Comparison of ENCODE assay signal across 16 cellular contexts in genomic region chr1:208045410-208046252, GRCh38.
DNase-seq lines count a peak whose midpoint lies in the region; ATAC-seq and TF ChIP-seq lines count a peak whose summit lies in the region.
"Had no signal": no experiment of that assay in that cellular context is flagged by ENCODE, and none has a peak within 500 bp of the region (broad histone marks: within the 10 kb centered on the region; RNA-seq: fewer than 3 reads in every experiment).

No MANE protein-coding gene starts in this region.

- 70 to 82% methylated on average over 2 to 4 of the region's 16 CpGs for WGBS in gastroesophageal sphincter (ENCODE audit: low coverage in 1 of 2), 2 donors

- TF ChIP-seq CTCF in GM23338 (conservative IDR thresholded peaks at IDR 0.05; ENCODE audit: low read depth in 2 of 2) (peak; percentile 44 to 46), Peyer's patch (IDR thresholded peaks at IDR 0.05) (peak in 4 of 6 experiments; percentile 30 to 75 (median 68)), kidney epithelial cell (IDR thresholded peaks at IDR 0.05; ENCODE audit: insufficient read depth, low read length, poor library complexity, severe bottlenecking) (peak; percentile 8), upper lobe of right lung (IDR thresholded peaks at IDR 0.05) (no peak), gastroesophageal sphincter (IDR thresholded peaks at IDR 0.05) (no peak)

- H3K4me2 ChIP-seq in GM23338: no peak overlapping the region

- peaks cover 8% of the 10 kb centered on the region for H3K4me1 Mint-ChIP-seq in GM23338
- H3K4me1 Mint-ChIP-seq: naive B cell had no signal

- H3K36me3 ChIP-seq in GM23338 (ENCODE audit: insufficient read depth): no peaks in the 10 kb centered on the region
- peaks cover 0 to 47% (median 3%) of the 10 kb centered on the region in 3 donors for H3K36me3 ChIP-seq in Peyer's patch
- no peaks in the 10 kb centered on the region for H3K36me3 ChIP-seq in kidney epithelial cell (ENCODE audit: control insufficient read depth, insufficient read depth, low read length)
- peaks cover 79% of the 10 kb centered on the region for H3K36me3 ChIP-seq in upper lobe of right lung
- H3K36me3 ChIP-seq in gastroesophageal sphincter: peaks cover 0 to 83% of the 10 kb centered on the region in 2 donors

- no peak overlapping the region for H3K27ac Mint-ChIP-seq in GM23338
- no peak overlapping the region for H3K27ac Mint-ChIP-seq in activated naive CD4-positive, alpha-beta T cell treated with anti-CD3 and anti-CD28 coated beads, Interleukin-2, amount 50 U/mL, for 72 hours

- H3K4me3 ChIP-seq in GM23338 (no peak overlapping the region), Peyer's patch (no peak overlapping the region), kidney epithelial cell (ENCODE audit: low read depth, low read length) (no peak overlapping the region), upper lobe of right lung (no peak overlapping the region), gastroesophageal sphincter (no peak overlapping the region)
- H3K4me3 ChIP-seq: sigmoid colon had no signal

- no peak for TF ChIP-seq POLR2A in Peyer's patch (IDR thresholded peaks at IDR 0.05)
- TF ChIP-seq POLR2A in gastroesophageal sphincter (IDR thresholded peaks at IDR 0.05): no peak

- DNase-seq in GM23338 (ENCODE audit: low spot score): peak; percentile 25
- DNase-seq in Peyer's patch: peak in 2 of 3 donors; percentile 64 to 81
- DNase-seq in kidney epithelial cell (ENCODE audit: low read depth): no peak
- DNase-seq in upper lobe of right lung: no peak
- DNase-seq in activated naive CD4-positive, alpha-beta T cell treated with anti-CD3 and anti-CD28 coated beads, Interleukin-2, amount 50 U/mL, for 72 hours (ENCODE audit: low spot score in 2 of 2): no peak
- DNase-seq in NCI-H187 (lab: John Stamatoyannopoulos, UW): no peak
- DNase-seq: activated effector memory CD4-positive, alpha-beta T cell treated with Interleukin-2 at 50 U/mL for 16 hours; glutamatergic neuron; naive B cell; NCI-H146; NCI-H748 treated with DMSO at 0.1 percent for 48 hours; Right ventricle myocardium superior; sigmoid colon; stimulated activated naive CD4-positive, alpha-beta T cell had no signal

- H3K4me1 ChIP-seq in GM23338 (ENCODE audit: insufficient read depth): no peaks in the 10 kb centered on the region
- H3K4me1 ChIP-seq in Peyer's patch: peaks cover 0 to 34% (median 2%) of the 10 kb centered on the region in 4 donors
- H3K4me1 ChIP-seq in upper lobe of right lung: peaks cover 24% of the 10 kb centered on the region
- H3K4me1 ChIP-seq in gastroesophageal sphincter: peaks cover 0 to 40% (median 23%) of the 10 kb centered on the region in 3 donors

- no peak; the same call in 2 of the 3 replicates for ATAC-seq in GM23338
- no peak for ATAC-seq in upper lobe of right lung
- ATAC-seq in activated naive CD4-positive, alpha-beta T cell treated with anti-CD3 and anti-CD28 coated beads, Interleukin-2, amount 50 U/mL, for 72 hours: no peak
- ATAC-seq in gastroesophageal sphincter: no peak
- ATAC-seq: HepG2 had no signal

- no peak overlapping the region for H2AFZ ChIP-seq in GM23338

- no peaks in the 10 kb centered on the region for H4K20me1 ChIP-seq in GM23338 (replicated peaks; ENCODE audit: insufficient read depth)

- TF ChIP-seq EP300 in gastroesophageal sphincter (IDR thresholded peaks at IDR 0.05): no peak

- H3K9me3 ChIP-seq in Peyer's patch (no peaks in the 10 kb centered on the region), upper lobe of right lung (no peaks in the 10 kb centered on the region), gastroesophageal sphincter (no peaks in the 10 kb centered on the region)
- H3K9me3 ChIP-seq: sigmoid colon had no signal

- intact Hi-C loops in upper lobe of right lung (cut with DNase I): no loop called here

- H3K27me3 ChIP-seq in GM23338 (ENCODE audit: insufficient read depth): no peaks in the 10 kb centered on the region
- no peaks in the 10 kb centered on the region for H3K27me3 ChIP-seq in Peyer's patch
- H3K27me3 ChIP-seq in kidney epithelial cell (ENCODE audit: control insufficient read depth, insufficient read depth, low read length): no peaks in the 10 kb centered on the region
- no peaks in the 10 kb centered on the region for H3K27me3 ChIP-seq in upper lobe of right lung
- H3K27me3 ChIP-seq in gastroesophageal sphincter: no peaks in the 10 kb centered on the region
- H3K27me3 ChIP-seq: sigmoid colon had no signal

- H3K27ac ChIP-seq in GM23338 (ENCODE audit: low read depth): no peak overlapping the region
- peak overlapping the region in 2 of 4 donors; percentile 66 to 71 for H3K27ac ChIP-seq in Peyer's patch
- H3K27ac ChIP-seq in upper lobe of right lung: peak overlapping the region; percentile 61
- peak overlapping the region in 1 of 4 donors; percentile 75 for H3K27ac ChIP-seq in gastroesophageal sphincter

- no peaks in the 10 kb centered on the region for H3F3A ChIP-seq in GM23338 (replicated peaks; ENCODE audit: low read depth)

- H3K27me3 Mint-ChIP-seq in GM23338 (ENCODE audit: insufficient read depth, low read depth, poor library complexity): peaks cover 9% of the 10 kb centered on the region
- H3K27me3 Mint-ChIP-seq: naive B cell had no signal

- H3K36me3 Mint-ChIP-seq in GM23338 (ENCODE audit: low read depth): no peaks in the 10 kb centered on the region
- no peaks in the 10 kb centered on the region for H3K36me3 Mint-ChIP-seq in activated naive CD4-positive, alpha-beta T cell treated with anti-CD3 and anti-CD28 coated beads, Interleukin-2, amount 50 U/mL, for 72 hours
- H3K36me3 Mint-ChIP-seq: naive B cell had no signal

- H3K79me2 ChIP-seq in GM23338 (replicated peaks; ENCODE audit: insufficient read depth): no peaks in the 10 kb centered on the region

- H3K4me3 Mint-ChIP-seq in GM23338: no peak overlapping the region
- H3K4me3 Mint-ChIP-seq: naive B cell had no signal

- no peaks in the 10 kb centered on the region for H3K9me2 ChIP-seq in GM23338 (ENCODE audit: insufficient read depth)

- H3K9me3 Mint-ChIP-seq in GM23338: no peaks in the 10 kb centered on the region
- no peaks in the 10 kb centered on the region for H3K9me3 Mint-ChIP-seq in activated naive CD4-positive, alpha-beta T cell treated with anti-CD3 and anti-CD28 coated beads, Interleukin-2, amount 50 U/mL, for 72 hours
- H3K9me3 Mint-ChIP-seq: naive B cell had no signal

TF ChIP-seq in GM23338, 12 proteins besides CTCF, POLR2A, EP300 and RAD21 (continues in another document):
- TF ChIP-seq EZH2 (IDR thresholded peaks at IDR 0.05; ENCODE audit: low read depth, unreplicated experiment): no peak
- no peak for TF ChIP-seq STAT1 (IDR thresholded peaks at IDR 0.05; ENCODE audit: unreplicated experiment)
- no peak for TF ChIP-seq ZNF114 (CRISPR knock-in tag; IDR thresholded peaks at IDR 0.05)
- TF ChIP-seq ZNF331 (CRISPR knock-in tag; IDR thresholded peaks at IDR 0.05; ENCODE audit: low read depth): no peak
- no peak for TF ChIP-seq POLR2AphosphoS5 (IDR thresholded peaks at IDR 0.05; ENCODE audit: low read depth)
- TF ChIP-seq ETS1 (IDR thresholded peaks at IDR 0.05): no peak
- no peak for TF ChIP-seq REST (IDR thresholded peaks at IDR 0.05; ENCODE audit: unreplicated experiment)
- no peak for TF ChIP-seq JUNB (IDR thresholded peaks at IDR 0.05; ENCODE audit: unreplicated experiment)
- TF ChIP-seq NANOG (IDR thresholded peaks at IDR 0.05; ENCODE audit: borderline replicate concordance): no peak

Comparison
In these comparisons a context has a peak if more than half of its experiments do, and no peak if none do; other contexts are left out.
1. DNase-seq: peak in GM23338 (single experiment) and Peyer's patch (2 of 3); none in kidney epithelial cell (single experiment), upper lobe of right lung (single experiment), activated naive CD4-positive, alpha-beta T cell treated with anti-CD3 and anti-CD28 coated beads, Interleukin-2, amount 50 U/mL, for 72 hours (0 of 2) and NCI-H187 (0 of 2).
2. CTCF ChIP-seq: peak in GM23338 (2 of 2), Peyer's patch (4 of 6) and kidney epithelial cell (single experiment); none in upper lobe of right lung (single experiment) and gastroesophageal sphincter (0 of 4).